In the genomic region with DNA sequence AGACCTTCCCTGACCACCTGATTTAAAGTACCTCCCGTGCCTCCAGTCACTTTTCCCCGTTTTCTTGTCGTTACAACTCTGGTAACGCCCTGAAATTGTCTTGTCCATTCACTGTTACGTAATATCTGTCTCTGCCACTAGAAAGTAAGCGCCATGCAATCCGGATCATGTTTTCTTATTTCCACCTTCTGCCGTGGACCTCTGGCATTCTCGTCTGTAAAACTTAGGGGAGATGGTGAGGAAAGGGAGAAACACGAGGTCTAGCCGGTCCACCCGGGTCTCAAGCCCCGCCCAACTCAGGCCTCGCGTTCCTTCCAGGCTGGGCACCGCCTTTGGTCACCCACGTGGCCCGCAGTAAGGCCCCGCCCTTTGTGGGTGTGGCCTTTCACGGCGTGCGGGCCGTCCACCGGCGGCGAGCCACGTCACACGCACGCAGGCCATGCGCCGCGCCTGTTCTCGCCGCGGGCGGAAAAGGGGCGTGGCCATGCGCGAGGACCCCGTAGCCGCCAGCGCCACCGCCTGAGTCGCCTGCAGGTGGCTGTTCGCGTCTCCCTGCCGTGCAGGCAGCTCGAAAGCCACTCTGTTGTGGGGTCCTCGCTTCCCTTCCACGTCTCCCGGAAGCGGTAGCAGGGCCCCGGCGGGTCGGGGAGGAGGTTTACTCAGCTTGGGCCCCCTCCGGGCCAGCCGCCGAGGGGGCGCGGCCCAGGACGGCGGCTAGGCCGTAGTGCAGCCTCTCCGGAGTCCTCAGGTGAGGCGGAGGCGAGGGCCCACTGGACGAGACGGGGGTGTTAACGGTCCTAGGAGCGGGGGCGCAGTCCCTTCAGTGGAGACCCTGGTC, we compare ENCODE assay signal across 1 cellular context.
A peak's percentile ranks its signal among the peaks of the same experiment; 100 is the strongest.
TF ChIP-seq lines count a peak whose summit lies in the region.

A gene with protein sequence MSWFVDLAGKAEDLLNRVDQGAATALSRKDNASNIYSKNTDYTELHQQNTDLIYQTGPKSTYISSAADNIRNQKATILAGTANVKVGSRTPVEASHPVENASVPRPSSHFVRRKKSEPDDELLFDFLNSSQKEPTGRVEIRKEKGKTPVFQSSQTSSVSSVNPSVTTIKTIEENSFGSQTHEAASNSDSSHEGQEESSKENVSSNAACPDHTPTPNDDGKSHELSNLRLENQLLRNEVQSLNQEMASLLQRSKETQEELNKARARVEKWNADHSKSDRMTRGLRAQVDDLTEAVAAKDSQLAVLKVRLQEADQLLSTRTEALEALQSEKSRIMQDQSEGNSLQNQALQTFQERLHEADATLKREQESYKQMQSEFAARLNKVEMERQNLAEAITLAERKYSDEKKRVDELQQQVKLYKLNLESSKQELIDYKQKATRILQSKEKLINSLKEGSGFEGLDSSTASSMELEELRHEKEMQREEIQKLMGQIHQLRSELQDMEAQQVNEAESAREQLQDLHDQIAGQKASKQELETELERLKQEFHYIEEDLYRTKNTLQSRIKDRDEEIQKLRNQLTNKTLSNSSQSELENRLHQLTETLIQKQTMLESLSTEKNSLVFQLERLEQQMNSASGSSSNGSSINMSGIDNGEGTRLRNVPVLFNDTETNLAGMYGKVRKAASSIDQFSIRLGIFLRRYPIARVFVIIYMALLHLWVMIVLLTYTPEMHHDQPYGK (plus strand): TSS at position 597 of the 838 bp plus-strand sequence. CDS start 3,133 bp downstream, outside the sequence.

TF ChIP-seq in HepG2, 621 proteins besides CTCF, POLR2A, EP300 and RAD21 (continued from another document and continues in another):
- TF ChIP-seq, protein P1, sequence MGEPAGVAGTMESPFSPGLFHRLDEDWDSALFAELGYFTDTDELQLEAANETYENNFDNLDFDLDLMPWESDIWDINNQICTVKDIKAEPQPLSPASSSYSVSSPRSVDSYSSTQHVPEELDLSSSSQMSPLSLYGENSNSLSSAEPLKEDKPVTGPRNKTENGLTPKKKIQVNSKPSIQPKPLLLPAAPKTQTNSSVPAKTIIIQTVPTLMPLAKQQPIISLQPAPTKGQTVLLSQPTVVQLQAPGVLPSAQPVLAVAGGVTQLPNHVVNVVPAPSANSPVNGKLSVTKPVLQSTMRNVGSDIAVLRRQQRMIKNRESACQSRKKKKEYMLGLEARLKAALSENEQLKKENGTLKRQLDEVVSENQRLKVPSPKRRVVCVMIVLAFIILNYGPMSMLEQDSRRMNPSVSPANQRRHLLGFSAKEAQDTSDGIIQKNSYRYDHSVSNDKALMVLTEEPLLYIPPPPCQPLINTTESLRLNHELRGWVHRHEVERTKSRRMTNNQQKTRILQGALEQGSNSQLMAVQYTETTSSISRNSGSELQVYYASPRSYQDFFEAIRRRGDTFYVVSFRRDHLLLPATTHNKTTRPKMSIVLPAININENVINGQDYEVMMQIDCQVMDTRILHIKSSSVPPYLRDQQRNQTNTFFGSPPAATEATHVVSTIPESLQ (CRISPR knock-in tag; conservative IDR thresholded peaks at IDR 0.05) = no peak
- TF ChIP-seq PHF21A (CRISPR knock-in tag; IDR thresholded peaks at IDR 0.05) = peak; percentile 51; the same call in 1 of the 2 replicates
- no peak for TF ChIP-seq RELA (CRISPR knock-in tag; IDR thresholded peaks at IDR 0.05)
- 0 out of 2 replicates have a peak, but pooled peaks have one; percentile 62 for TF ChIP-seq ZNF777 (CRISPR knock-in tag; IDR thresholded peaks at IDR 0.05)
- 0 out of 2 replicates have a peak, but pooled peaks have one; percentile 43 for TF ChIP-seq ZNF44 (CRISPR knock-in tag; IDR thresholded peaks at IDR 0.05)
- no peak; the same call in 1 of the 2 replicates for TF ChIP-seq NCOR1 (IDR thresholded peaks at IDR 0.05; ENCODE audit: borderline replicate concordance, low read length)
- TF ChIP-seq ZNF451 (CRISPR knock-in tag; IDR thresholded peaks at IDR 0.05) = no peak
- peak; percentile 28; the same call in 1 of the 2 replicates for TF ChIP-seq ZNF629 (CRISPR knock-in tag; conservative IDR thresholded peaks at IDR 0.05)
- TF ChIP-seq POLR2AphosphoS2 (IDR thresholded peaks at IDR 0.05; ENCODE audit: low read depth, low read length) = no peak
- no peak for TF ChIP-seq ZBTB21 (CRISPR knock-in tag; IDR thresholded peaks at IDR 0.05)
- TF ChIP-seq KLF15 (CRISPR knock-in tag; IDR thresholded peaks at IDR 0.05; ENCODE audit: borderline replicate concordance) = no peak
- no peak; the same call in 1 of the 2 replicates for TF ChIP-seq ZNF256 (CRISPR knock-in tag; conservative IDR thresholded peaks at IDR 0.05)
- TF ChIP-seq ZNF652 (CRISPR knock-in tag; IDR thresholded peaks at IDR 0.05; ENCODE audit: borderline replicate concordance, low read depth) = no peak
- 0 out of 2 replicates have a peak, but pooled peaks have one; percentile 59 for TF ChIP-seq SSRP1 (CRISPR knock-in tag; IDR thresholded peaks at IDR 0.05)
- TF ChIP-seq SNRNP70 (IDR thresholded peaks at IDR 0.05; ENCODE audit: low read depth, low read length) = no peak
- no peak for TF ChIP-seq GATAD2A (CRISPR knock-in tag; IDR thresholded peaks at IDR 0.05)
- no peak for TF ChIP-seq ZNF10 (CRISPR knock-in tag; IDR thresholded peaks at IDR 0.05; ENCODE audit: borderline replicate concordance, low read depth)
- TF ChIP-seq, protein P2, sequence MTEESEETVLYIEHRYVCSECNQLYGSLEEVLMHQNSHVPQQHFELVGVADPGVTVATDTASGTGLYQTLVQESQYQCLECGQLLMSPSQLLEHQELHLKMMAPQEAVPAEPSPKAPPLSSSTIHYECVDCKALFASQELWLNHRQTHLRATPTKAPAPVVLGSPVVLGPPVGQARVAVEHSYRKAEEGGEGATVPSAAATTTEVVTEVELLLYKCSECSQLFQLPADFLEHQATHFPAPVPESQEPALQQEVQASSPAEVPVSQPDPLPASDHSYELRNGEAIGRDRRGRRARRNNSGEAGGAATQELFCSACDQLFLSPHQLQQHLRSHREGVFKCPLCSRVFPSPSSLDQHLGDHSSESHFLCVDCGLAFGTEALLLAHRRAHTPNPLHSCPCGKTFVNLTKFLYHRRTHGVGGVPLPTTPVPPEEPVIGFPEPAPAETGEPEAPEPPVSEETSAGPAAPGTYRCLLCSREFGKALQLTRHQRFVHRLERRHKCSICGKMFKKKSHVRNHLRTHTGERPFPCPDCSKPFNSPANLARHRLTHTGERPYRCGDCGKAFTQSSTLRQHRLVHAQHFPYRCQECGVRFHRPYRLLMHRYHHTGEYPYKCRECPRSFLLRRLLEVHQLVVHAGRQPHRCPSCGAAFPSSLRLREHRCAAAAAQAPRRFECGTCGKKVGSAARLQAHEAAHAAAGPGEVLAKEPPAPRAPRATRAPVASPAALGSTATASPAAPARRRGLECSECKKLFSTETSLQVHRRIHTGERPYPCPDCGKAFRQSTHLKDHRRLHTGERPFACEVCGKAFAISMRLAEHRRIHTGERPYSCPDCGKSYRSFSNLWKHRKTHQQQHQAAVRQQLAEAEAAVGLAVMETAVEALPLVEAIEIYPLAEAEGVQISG (CRISPR knock-in tag; IDR thresholded peaks at IDR 0.05) = peak; percentile 84
- TF ChIP-seq, protein P3, sequence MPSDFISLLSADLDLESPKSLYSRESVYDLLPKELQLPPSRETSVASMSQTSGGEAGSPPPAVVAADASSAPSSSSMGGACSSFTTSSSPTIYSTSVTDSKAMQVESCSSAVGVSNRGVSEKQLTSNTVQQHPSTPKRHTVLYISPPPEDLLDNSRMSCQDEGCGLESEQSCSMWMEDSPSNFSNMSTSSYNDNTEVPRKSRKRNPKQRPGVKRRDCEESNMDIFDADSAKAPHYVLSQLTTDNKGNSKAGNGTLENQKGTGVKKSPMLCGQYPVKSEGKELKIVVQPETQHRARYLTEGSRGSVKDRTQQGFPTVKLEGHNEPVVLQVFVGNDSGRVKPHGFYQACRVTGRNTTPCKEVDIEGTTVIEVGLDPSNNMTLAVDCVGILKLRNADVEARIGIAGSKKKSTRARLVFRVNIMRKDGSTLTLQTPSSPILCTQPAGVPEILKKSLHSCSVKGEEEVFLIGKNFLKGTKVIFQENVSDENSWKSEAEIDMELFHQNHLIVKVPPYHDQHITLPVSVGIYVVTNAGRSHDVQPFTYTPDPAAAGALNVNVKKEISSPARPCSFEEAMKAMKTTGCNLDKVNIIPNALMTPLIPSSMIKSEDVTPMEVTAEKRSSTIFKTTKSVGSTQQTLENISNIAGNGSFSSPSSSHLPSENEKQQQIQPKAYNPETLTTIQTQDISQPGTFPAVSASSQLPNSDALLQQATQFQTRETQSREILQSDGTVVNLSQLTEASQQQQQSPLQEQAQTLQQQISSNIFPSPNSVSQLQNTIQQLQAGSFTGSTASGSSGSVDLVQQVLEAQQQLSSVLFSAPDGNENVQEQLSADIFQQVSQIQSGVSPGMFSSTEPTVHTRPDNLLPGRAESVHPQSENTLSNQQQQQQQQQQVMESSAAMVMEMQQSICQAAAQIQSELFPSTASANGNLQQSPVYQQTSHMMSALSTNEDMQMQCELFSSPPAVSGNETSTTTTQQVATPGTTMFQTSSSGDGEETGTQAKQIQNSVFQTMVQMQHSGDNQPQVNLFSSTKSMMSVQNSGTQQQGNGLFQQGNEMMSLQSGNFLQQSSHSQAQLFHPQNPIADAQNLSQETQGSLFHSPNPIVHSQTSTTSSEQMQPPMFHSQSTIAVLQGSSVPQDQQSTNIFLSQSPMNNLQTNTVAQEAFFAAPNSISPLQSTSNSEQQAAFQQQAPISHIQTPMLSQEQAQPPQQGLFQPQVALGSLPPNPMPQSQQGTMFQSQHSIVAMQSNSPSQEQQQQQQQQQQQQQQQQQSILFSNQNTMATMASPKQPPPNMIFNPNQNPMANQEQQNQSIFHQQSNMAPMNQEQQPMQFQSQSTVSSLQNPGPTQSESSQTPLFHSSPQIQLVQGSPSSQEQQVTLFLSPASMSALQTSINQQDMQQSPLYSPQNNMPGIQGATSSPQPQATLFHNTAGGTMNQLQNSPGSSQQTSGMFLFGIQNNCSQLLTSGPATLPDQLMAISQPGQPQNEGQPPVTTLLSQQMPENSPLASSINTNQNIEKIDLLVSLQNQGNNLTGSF (CRISPR knock-in tag; IDR thresholded peaks at IDR 0.05) = no peak
- TF ChIP-seq STAT5B (CRISPR knock-in tag; IDR thresholded peaks at IDR 0.05) = no peak; the same call in 1 of the 2 replicates
- TF ChIP-seq ZNF333 (CRISPR knock-in tag; IDR thresholded peaks at IDR 0.05; ENCODE audit: borderline replicate concordance) = 0 out of 2 replicates have a peak, but pooled peaks have one; percentile 30
- no peak for TF ChIP-seq ZNF17 (CRISPR knock-in tag; IDR thresholded peaks at IDR 0.05)
- TF ChIP-seq ZNF253 (CRISPR knock-in tag; IDR thresholded peaks at IDR 0.05; ENCODE audit: borderline replicate concordance) = no peak
- TF ChIP-seq, protein P4, sequence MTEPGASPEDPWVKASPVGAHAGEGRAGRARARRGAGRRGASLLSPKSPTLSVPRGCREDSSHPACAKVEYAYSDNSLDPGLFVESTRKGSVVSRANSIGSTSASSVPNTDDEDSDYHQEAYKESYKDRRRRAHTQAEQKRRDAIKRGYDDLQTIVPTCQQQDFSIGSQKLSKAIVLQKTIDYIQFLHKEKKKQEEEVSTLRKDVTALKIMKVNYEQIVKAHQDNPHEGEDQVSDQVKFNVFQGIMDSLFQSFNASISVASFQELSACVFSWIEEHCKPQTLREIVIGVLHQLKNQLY (CRISPR knock-in tag; IDR thresholded peaks at IDR 0.05) = peak; percentile 45; the same call in 1 of the 2 replicates
- TF ChIP-seq GABPA (IDR thresholded peaks at IDR 0.05; ENCODE audit: low read depth, low read length) = peak; percentile 63
- peak; percentile 88 for TF ChIP-seq GABPA (CRISPR knock-in tag; IDR thresholded peaks at IDR 0.05; ENCODE audit: low read depth)
- TF ChIP-seq MLLT10 (CRISPR knock-in tag; IDR thresholded peaks at IDR 0.05) = no peak
- TF ChIP-seq, protein P5, sequence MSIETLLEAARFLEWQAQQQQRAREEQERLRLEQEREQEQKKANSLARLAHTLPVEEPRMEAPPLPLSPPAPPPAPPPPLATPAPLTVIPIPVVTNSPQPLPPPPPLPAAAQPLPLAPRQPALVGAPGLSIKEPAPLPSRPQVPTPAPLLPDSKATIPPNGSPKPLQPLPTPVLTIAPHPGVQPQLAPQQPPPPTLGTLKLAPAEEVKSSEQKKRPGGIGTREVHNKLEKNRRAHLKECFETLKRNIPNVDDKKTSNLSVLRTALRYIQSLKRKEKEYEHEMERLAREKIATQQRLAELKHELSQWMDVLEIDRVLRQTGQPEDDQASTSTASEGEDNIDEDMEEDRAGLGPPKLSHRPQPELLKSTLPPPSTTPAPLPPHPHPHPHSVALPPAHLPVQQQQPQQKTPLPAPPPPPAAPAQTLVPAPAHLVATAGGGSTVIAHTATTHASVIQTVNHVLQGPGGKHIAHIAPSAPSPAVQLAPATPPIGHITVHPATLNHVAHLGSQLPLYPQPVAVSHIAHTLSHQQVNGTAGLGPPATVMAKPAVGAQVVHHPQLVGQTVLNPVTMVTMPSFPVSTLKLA (IDR thresholded peaks at IDR 0.05) = peak; percentile 94
- TF ChIP-seq IRF2 (CRISPR knock-in tag; IDR thresholded peaks at IDR 0.05) = peak; percentile 71; the same call in 1 of the 2 replicates
- TF ChIP-seq, protein P6, sequence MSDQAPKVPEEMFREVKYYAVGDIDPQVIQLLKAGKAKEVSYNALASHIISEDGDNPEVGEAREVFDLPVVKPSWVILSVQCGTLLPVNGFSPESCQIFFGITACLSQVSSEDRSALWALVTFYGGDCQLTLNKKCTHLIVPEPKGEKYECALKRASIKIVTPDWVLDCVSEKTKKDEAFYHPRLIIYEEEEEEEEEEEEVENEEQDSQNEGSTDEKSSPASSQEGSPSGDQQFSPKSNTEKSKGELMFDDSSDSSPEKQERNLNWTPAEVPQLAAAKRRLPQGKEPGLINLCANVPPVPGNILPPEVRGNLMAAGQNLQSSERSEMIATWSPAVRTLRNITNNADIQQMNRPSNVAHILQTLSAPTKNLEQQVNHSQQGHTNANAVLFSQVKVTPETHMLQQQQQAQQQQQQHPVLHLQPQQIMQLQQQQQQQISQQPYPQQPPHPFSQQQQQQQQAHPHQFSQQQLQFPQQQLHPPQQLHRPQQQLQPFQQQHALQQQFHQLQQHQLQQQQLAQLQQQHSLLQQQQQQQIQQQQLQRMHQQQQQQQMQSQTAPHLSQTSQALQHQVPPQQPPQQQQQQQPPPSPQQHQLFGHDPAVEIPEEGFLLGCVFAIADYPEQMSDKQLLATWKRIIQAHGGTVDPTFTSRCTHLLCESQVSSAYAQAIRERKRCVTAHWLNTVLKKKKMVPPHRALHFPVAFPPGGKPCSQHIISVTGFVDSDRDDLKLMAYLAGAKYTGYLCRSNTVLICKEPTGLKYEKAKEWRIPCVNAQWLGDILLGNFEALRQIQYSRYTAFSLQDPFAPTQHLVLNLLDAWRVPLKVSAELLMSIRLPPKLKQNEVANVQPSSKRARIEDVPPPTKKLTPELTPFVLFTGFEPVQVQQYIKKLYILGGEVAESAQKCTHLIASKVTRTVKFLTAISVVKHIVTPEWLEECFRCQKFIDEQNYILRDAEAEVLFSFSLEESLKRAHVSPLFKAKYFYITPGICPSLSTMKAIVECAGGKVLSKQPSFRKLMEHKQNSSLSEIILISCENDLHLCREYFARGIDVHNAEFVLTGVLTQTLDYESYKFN (CRISPR knock-in tag; conservative IDR thresholded peaks at IDR 0.05) = peak; percentile 58; the same call in 1 of the 2 replicates
- no peak for TF ChIP-seq SUZ12 (IDR thresholded peaks at IDR 0.05; ENCODE audit: low read depth, low read length)
- no peak; the same call in 1 of the 2 replicates for TF ChIP-seq TOPORS (CRISPR knock-in tag; IDR thresholded peaks at IDR 0.05)
- TF ChIP-seq NONO (IDR thresholded peaks at IDR 0.05) = no peak
- TF ChIP-seq NONO (CRISPR knock-in tag; conservative IDR thresholded peaks at IDR 0.05) = peak; percentile 96
- peak; percentile 91 for TF ChIP-seq RBM39 (IDR thresholded peaks at IDR 0.05; ENCODE audit: low read depth, low read length, poor library complexity, severe bottlenecking)
- TF ChIP-seq PHB2 (IDR thresholded peaks at IDR 0.05; ENCODE audit: partially characterized antibody) = no peak
- TF ChIP-seq ZNF607 (CRISPR knock-in tag; IDR thresholded peaks at IDR 0.05; ENCODE audit: borderline replicate concordance) = peak; percentile 61
- TF ChIP-seq ZNF841 (CRISPR knock-in tag; IDR thresholded peaks at IDR 0.05; ENCODE audit: borderline replicate concordance) = no peak
- peak; percentile 56; the same call in 1 of the 2 replicates for TF ChIP-seq NRL (CRISPR knock-in tag; IDR thresholded peaks at IDR 0.05; ENCODE audit: borderline replicate concordance)
- TF ChIP-seq ZSCAN9 (CRISPR knock-in tag; IDR thresholded peaks at IDR 0.05; ENCODE audit: borderline replicate concordance) = peak; percentile 20; the same call in 1 of the 2 replicates
